Comparison of ENCODE assay signal across 27 cellular contexts in genomic region chr2:47695800-47696477, GRCh38.
DNase-seq lines count a peak whose midpoint lies in the region; ATAC-seq and TF ChIP-seq lines count a peak whose summit lies in the region.
"Had no signal": no experiment of that assay in that cellular context is flagged by ENCODE, and none has a peak within 500 bp of the region (broad histone marks: within the 10 kb centered on the region; RNA-seq: fewer than 3 reads in every experiment).

No MANE protein-coding gene starts in this region.

- peak overlapping the region; percentile 27; the same call in 1 of the 2 replicates for H3K14ac ChIP-seq in H9 (ENCODE audit: insufficient read depth, low read length)

- TF ChIP-seq POLR2A in Raji (IDR thresholded peaks at IDR 0.05; ENCODE audit: insufficient read depth, low read depth, low read length): peak; percentile 34; the same call in 1 of the 2 replicates

- no peak overlapping the region for H2AFZ ChIP-seq in H9 (ENCODE audit: low read length)

- no peak overlapping the region for H3K56ac ChIP-seq in H9 (ENCODE audit: insufficient read length, low read depth, low read length)

- no CpG with 5 or more reads among the region's 12 CpGs for WGBS in H9 (ENCODE audit: extremely low coverage, insufficient read length, low lambda C conversion rate)

- no peak overlapping the region for H3K4ac ChIP-seq in H9 (ENCODE audit: low read depth, low read length)

- no peak overlapping the region for H3T11ph ChIP-seq in H9 (ENCODE audit: low read length)

- TF ChIP-seq CTCF in H9 (conservative IDR thresholded peaks at IDR 0.05): no peak
- no peak for TF ChIP-seq CTCF in omental fat pad (IDR thresholded peaks at IDR 0.05)

- no peaks in the 10 kb centered on the region for H3K79me1 ChIP-seq in H9 (ENCODE audit: insufficient read depth, low read depth, low read length, poor library complexity, severe bottlenecking)

- DNase-seq in H9: peak; percentile 77
- no peak for DNase-seq in omental fat pad (ENCODE audit: low spot score)
- DNase-seq in activated naive CD4-positive, alpha-beta T cell treated with anti-CD3 and anti-CD28 coated beads, Interleukin-2, amount 50 U/mL, for 16 hours: no peak
- no peak for DNase-seq in NCI-H526 (lab: John Stamatoyannopoulos, UW)
- DNase-seq in activated T-cell treated with anti-CD3 and anti-CD28 coated beads, Interleukin-2, amount 50 U/mL, for 1 hour: no peak
- DNase-seq: activated CD8-positive, alpha-beta memory T cell treated with anti-CD3 and anti-CD28 coated beads, Interleukin-2, amount 10 ng/mL, durations not matched to agents 7 days and 5 days; activated gamma-delta T cell treated with Interleukin-2 at 50 U/mL for 16 hours; activated T-cell treated with anti-CD3 and anti-CD28 coated beads, Interleukin-2, amount 50 U/mL, for 48 hours; Caco-2; central memory CD4-positive, alpha-beta T cell; cortex of kidney; DMS79; effector memory CD8-positive, alpha-beta T cell; lower lobe of right lung; NCI-H1436 treated with DMSO at 0.1 percent for 48 hours; NCI-H2107; NCI-H748 treated with DMSO at 0.1 percent for 48 hours; sigmoid colon; SJCRH30; stimulated activated CD4-positive, alpha-beta T cell treated with anti-CD3 and anti-CD28 coated beads, Interleukin-12 subunit alpha, Interleukin-12 subunit beta, amount 100 ng/mL, for 4 hours; stimulated activated CD4-positive, alpha-beta T cell treated with anti-CD3 and anti-CD28 coated beads, Interleukin-4, amount 100 ng/mL, for 1 hour; T1000 had no signal

- no peak for ATAC-seq in omental fat pad (ENCODE audit: low FRiP score)
- ATAC-seq: activated CD8-positive, alpha-beta memory T cell treated with anti-CD3 and anti-CD28 coated beads, Interleukin-2, amount 10 ng/mL, durations not matched to agents 7 days and 5 days; effector memory CD8-positive, alpha-beta T cell; lower lobe of right lung; natural killer cell treated with Interleukin-12 subunit alpha and Interleukin-12 subunit beta and Interleukin-15 and Interleukin-18, amount 100 ng/mL, for 72 hours had no signal

- no peak overlapping the region for H2AK5ac ChIP-seq in H9 (ENCODE audit: insufficient read length, low read length)

- peaks cover 54 to 57% of the 10 kb centered on the region in 2 experiments for H3K4me1 Mint-ChIP-seq in H9
- H3K4me1 Mint-ChIP-seq: activated CD8-positive, alpha-beta memory T cell treated with anti-CD3 and anti-CD28 coated beads, Interleukin-2, amount 10 ng/mL, durations not matched to agents 7 days and 5 days had no signal

- no peak overlapping the region for H2BK120ac ChIP-seq in H9 (ENCODE audit: low read depth, low read length, poor library complexity, severe bottlenecking)

- peak overlapping the region; percentile 45 for H3K4me3 ChIP-seq in iPS-18a (ENCODE audit: low read length)
- H3K4me3 ChIP-seq: lower lobe of right lung, sigmoid colon, SJCRH30, tibial nerve had no signal

- H4K5ac ChIP-seq in H9 (ENCODE audit: insufficient read length, low read depth, low read length): no peak overlapping the region

- H3K9me3 ChIP-seq in H9 (ENCODE audit: control insufficient read depth, low read depth, low read length) (peaks cover 6% of the 10 kb centered on the region), iPS-18a (ENCODE audit: control insufficient read depth, low read depth, low read length) (peaks cover 12% of the 10 kb centered on the region)
- H3K9me3 ChIP-seq: Caco-2, lower lobe of right lung, sigmoid colon, SJCRH30, tibial nerve had no signal

- H3K4me1 ChIP-seq in H9 (ENCODE audit: insufficient read depth, low read length) (peaks cover 21% of the 10 kb centered on the region; the same call in 1 of the 2 replicates), iPS-18a (ENCODE audit: control insufficient read depth, low read depth, low read length) (peaks cover 44% of the 10 kb centered on the region)
- H3K4me1 ChIP-seq: lower lobe of right lung, sigmoid colon, SJCRH30, tibial nerve had no signal

- H3K36me3 Mint-ChIP-seq in H9 (ENCODE audit: insufficient read depth in 1 of 3, low read depth in 3 of 3): peaks cover 10 to 27% (median 10%) of the 10 kb centered on the region in 3 experiments
- H3K36me3 Mint-ChIP-seq: activated CD8-positive, alpha-beta memory T cell treated with anti-CD3 and anti-CD28 coated beads, Interleukin-2, amount 10 ng/mL, durations not matched to agents 7 days and 5 days; natural killer cell treated with Interleukin-12 subunit alpha and Interleukin-12 subunit beta and Interleukin-15 and Interleukin-18, amount 100 ng/mL, for 72 hours had no signal

- H2BK15ac ChIP-seq in H9 (ENCODE audit: low read depth, low read length): no peak overlapping the region

- no peak overlapping the region for H2BK12ac ChIP-seq in H9 (ENCODE audit: insufficient read length, low read depth, low read length)

- H2BK20ac ChIP-seq in H9 (ENCODE audit: low read depth, low read length, poor library complexity, severe bottlenecking): no peak overlapping the region

- no peaks in the 10 kb centered on the region for H3K23me2 ChIP-seq in H9 (ENCODE audit: insufficient read length, low read depth, low read length, poor library complexity, severe bottlenecking)

- H3K9ac ChIP-seq in H9 (ENCODE audit: extremely low read depth, insufficient read length, low read length): no peak overlapping the region
- H3K9ac ChIP-seq in iPS-18a (ENCODE audit: low read length): peak overlapping the region; percentile 50

- H3K27me3 Mint-ChIP-seq in H9 (ENCODE audit: low read depth): no peaks in the 10 kb centered on the region; the same call in 1 of the 2 replicates

- no peak overlapping the region for H3K18ac ChIP-seq in H9 (ENCODE audit: insufficient read length, low read depth, low read length)

- H3K4me2 ChIP-seq in H9 (ENCODE audit: insufficient read depth, insufficient read length, low read length): peak overlapping the region; percentile 31

- H3K27ac Mint-ChIP-seq in H9: peak overlapping the region; percentile 97 to 100 (median 99)
- H3K27ac Mint-ChIP-seq: activated CD8-positive, alpha-beta memory T cell treated with anti-CD3 and anti-CD28 coated beads, Interleukin-2, amount 10 ng/mL, durations not matched to agents 7 days and 5 days; effector memory CD8-positive, alpha-beta T cell; natural killer cell treated with Interleukin-12 subunit alpha and Interleukin-12 subunit beta and Interleukin-15 and Interleukin-18, amount 100 ng/mL, for 72 hours had no signal

- H3K4me3 Mint-ChIP-seq in H9: peak overlapping the region; percentile 24 to 43; a peak in 4 of 5 replicates
- H3K4me3 Mint-ChIP-seq: activated CD8-positive, alpha-beta memory T cell treated with anti-CD3 and anti-CD28 coated beads, Interleukin-2, amount 10 ng/mL, durations not matched to agents 7 days and 5 days; effector memory CD8-positive, alpha-beta T cell; natural killer cell treated with Interleukin-12 subunit alpha and Interleukin-12 subunit beta and Interleukin-15 and Interleukin-18, amount 100 ng/mL, for 72 hours had no signal

- peaks cover 19 to 24% of the 10 kb centered on the region in 2 experiments for H3K9me3 Mint-ChIP-seq in H9
- H3K9me3 Mint-ChIP-seq: effector memory CD8-positive, alpha-beta T cell; natural killer cell treated with Interleukin-12 subunit alpha and Interleukin-12 subunit beta and Interleukin-15 and Interleukin-18, amount 100 ng/mL, for 72 hours had no signal

- H3K27me3 ChIP-seq in H9 (ENCODE audit: insufficient read depth, low read length): no peaks in the 10 kb centered on the region
- H3K27me3 ChIP-seq in iPS-18a (ENCODE audit: control insufficient read depth, insufficient read depth, low read length): no peaks in the 10 kb centered on the region
- H3K27me3 ChIP-seq: sigmoid colon, tibial nerve had no signal

- H3K36me3 ChIP-seq in iPS-18a (ENCODE audit: control insufficient read depth, low read depth, low read length): no peaks in the 10 kb centered on the region
- H3K36me3 ChIP-seq: lower lobe of right lung, sigmoid colon, SJCRH30, tibial nerve had no signal

- H2BK5ac ChIP-seq in H9 (ENCODE audit: insufficient read length, low read length): peak overlapping the region; percentile 0

- no peak overlapping the region for H4K91ac ChIP-seq in H9 (ENCODE audit: insufficient read length, low read depth, low read length)

- H3K79me2 ChIP-seq in H9 (ENCODE audit: insufficient read depth, low read length): no peaks in the 10 kb centered on the region

- H3K27ac ChIP-seq in H9 (ENCODE audit: insufficient read length, low read depth, low read length) (peak overlapping the region; percentile 89), iPS-18a (ENCODE audit: low read length) (peak overlapping the region; percentile 84)
- H3K27ac ChIP-seq: C4-2B, lower lobe of right lung, sigmoid colon, SJCRH30, tibial nerve had no signal

- no peak overlapping the region for H3K23ac ChIP-seq in H9 (ENCODE audit: insufficient read length, low read depth, low read length)

- H4K20me1 ChIP-seq in H9 (ENCODE audit: control insufficient read depth, insufficient read depth, insufficient read length): no peaks in the 10 kb centered on the region

- no peak overlapping the region for H4K8ac ChIP-seq in H9 (replicated peaks; ENCODE audit: insufficient read length, low read depth, low read length)
